In genomic region chr2:112055110-112055832, GRCh38 we compare ENCODE assay signal across 8 cellular contexts. TPM values are rescaled to one million over a fixed set of nuclear protein-coding genes. Genes with fewer than 3 reads are reported as not detected.
A peak's percentile ranks its signal among the peaks of the same experiment; 100 is the strongest.
DNase-seq lines count a peak whose midpoint lies in the region; ATAC-seq and TF ChIP-seq lines count a peak whose summit lies in the region.

Gene TMEM87B (plus strand): TSS chr2:112055269. CDS start chr2:112055592, 323 bp downstream.

- H3K27me3 ChIP-seq in left ventricle myocardium inferior (ENCODE audit: low read depth) (no peaks in the 10 kb centered on the region), psoas muscle (ENCODE audit: insufficient read depth in 3 of 3, low read length in 2 of 3) (no peaks in the 10 kb centered on the region), vagina (no peaks in the 10 kb centered on the region)

- 0 to 1% (median 1%) methylated on average over 63 to 76 of the region's 76 CpGs for WGBS in psoas muscle, 3 donors

- intact Hi-C loops in left ventricle myocardium inferior (cut with micrococcal nuclease) (no loop called here), psoas muscle (cut with DNase I) (no loop called here), vagina (cut with DNase I) (no loop called here)

- H3K4me3 ChIP-seq in left ventricle myocardium inferior, result peak within 1 kb of the TSS; percentile 91
- peak within 1 kb of the TSS; percentile 74 for H3K4me3 ChIP-seq in psoas muscle
- H3K4me3 ChIP-seq in vagina, result peak within 1 kb of the TSS; percentile 77 to 92

- TF ChIP-seq POLR2A in GM15510 (IDR thresholded peaks at IDR 0.05; ENCODE audit: borderline replicate concordance, extremely low read depth, insufficient read length) (peak; percentile 66), vagina (IDR thresholded peaks at IDR 0.05) (peak in 1 of 2 donors; percentile 76)

- H3K9me3 ChIP-seq in left ventricle myocardium inferior (replicated peaks) (no peaks in the 10 kb centered on the region), psoas muscle (no peaks in the 10 kb centered on the region), vagina (no peaks in the 10 kb centered on the region)

- H3K27ac ChIP-seq in left ventricle myocardium inferior (replicated peaks), result peak within 1 kb of the TSS; percentile 99
- H3K27ac ChIP-seq in psoas muscle, result peak within 1 kb of the TSS; percentile 83
- H3K27ac ChIP-seq in vagina, result peak within 1 kb of the TSS; percentile 97

- CTCF ChIA-PET in T-cell (lab: Charles Lee), result interaction anchor here (0.5 to 1.4 kb wide), 5 partner anchors 43 to 1211 kb away, joined by 3 to 4 read pairs (median 3); no protein-coding TSS in a partner anchor

- H3K4me1 ChIP-seq in left ventricle myocardium inferior (peaks cover 43% of the 10 kb centered on the region), psoas muscle (peaks cover 18% of the 10 kb centered on the region), vagina (peaks cover 30% of the 10 kb centered on the region)

- no peaks in the 10 kb centered on the region for H3K27me3 Mint-ChIP-seq in T-cell

- H3K9me3 Mint-ChIP-seq in T-cell, result no peaks in the 10 kb centered on the region

- POLR2A ChIA-PET in T-cell (lab: Charles Lee), result interaction anchor here (0.6 to 0.9 kb wide), 3 partner anchors 177 to 235 kb away, joined by 3 to 12 read pairs (median 4); partner anchors contain the start of gene ZC3H8 (in 1 of the 2)

- H3K36me3 Mint-ChIP-seq in T-cell, result peaks cover 14% of the 10 kb centered on the region

- TF ChIP-seq CTCF in left ventricle myocardium inferior (IDR thresholded peaks at IDR 0.05; ENCODE audit: borderline replicate concordance), result no peak
- TF ChIP-seq CTCF in psoas muscle (IDR thresholded peaks at IDR 0.05), result no peak
- TF ChIP-seq CTCF in vagina (IDR thresholded peaks at IDR 0.05), result no peak

- ATAC-seq in HG02852 (IDR thresholded peaks at IDR 0.05; ENCODE audit: unreplicated experiment) (peak; percentile 57), T-cell (replicated peaks in 1 of 4) (peak; percentile 28 to 74 (median 68)), psoas muscle (peak; percentile 80 to 88 (median 86))

- H3K4me1 Mint-ChIP-seq in T-cell, result peaks cover 45 to 47% (median 45%) of the 10 kb centered on the region in 3 donors

- H3K4me3 Mint-ChIP-seq in T-cell, result peak within 1 kb of the TSS; percentile 80 to 93 (median 92)

- peaks cover 6% of the 10 kb centered on the region for H3K36me3 ChIP-seq in left ventricle myocardium inferior
- H3K36me3 ChIP-seq in psoas muscle (ENCODE audit: insufficient read depth in 1 of 2, low read depth in 1 of 2), result peaks cover 0 to 5% of the 10 kb centered on the region in 2 donors
- no peaks in the 10 kb centered on the region for H3K36me3 ChIP-seq in vagina

- H3K27ac Mint-ChIP-seq in T-cell, result peak within 1 kb of the TSS; percentile 95 to 99

- DNase-seq in NCI-H146 (lab: John Stamatoyannopoulos, UW), result peak; percentile 98
- peak in 32 of 34 experiments; percentile 18 to 98 (median 97) for DNase-seq in T-cell
- peak; percentile 83 to 100 (median 96) for DNase-seq in amygdala (lab: John Stamatoyannopoulos, UW)
- peak; percentile 99 for DNase-seq in left ventricle myocardium inferior
- DNase-seq in psoas muscle, result peak; percentile 98 to 99
- DNase-seq in vagina (ENCODE audit: extremely low spot score in 2 of 2), result peak; percentile 98 to 99

RNA-seq across cellular contexts. Expression of gene TMEM87B, which starts in this region (rescaled TPM):
- 10 to 100 TPM; 16.8 to 22.7 (median 19.3) TPM for total RNA-seq in T-cell
- 5.7 TPM for total RNA-seq in left ventricle myocardium inferior
- total RNA-seq in psoas muscle, result 1 to 10 TPM; 3.0 to 6.0 (median 3.9) TPM
- 1 to 10 TPM; 1.7 to 3.2 (median 3.1) TPM for polyA plus RNA-seq in psoas muscle
- 18.9 TPM for total RNA-seq in vagina

Comparison
In these comparisons a context has a peak if more than half of its experiments do, and no peak if none do; other contexts are left out.
1. Peak in every context shown above with its lines: DNase-seq, ATAC-seq, H3K4me3 ChIP-seq and H3K27ac ChIP-seq.